16 cellular contexts compared by ENCODE assay signal in genomic region chr1:103948526-103948925, GRCh38.
DNase-seq lines count a peak whose midpoint lies in the region; ATAC-seq, FAIRE-seq and TF ChIP-seq lines count a peak whose summit lies in the region.
"Had no signal": no experiment of that assay in that cellular context is flagged by ENCODE, and none has a peak within 500 bp of the region (broad histone marks: within the 10 kb centered on the region; RNA-seq: fewer than 3 reads in every experiment).

No MANE protein-coding gene starts in this region.

- in situ Hi-C loops in GM13977 (cut with MboI; ENCODE audit: low pct_unique_long_range_greater_than_20kb, low sequenced_read_pairs, unreplicated experiment) = no loop called here

- no peaks in the 10 kb centered on the region for H4K20me1 ChIP-seq in OCI-LY3 (ENCODE audit: insufficient read depth, low read length)

- TF ChIP-seq POLR2A in A549 (IDR thresholded peaks at IDR 0.05; ENCODE audit: low read length) = no peak

- H3K27me3 ChIP-seq in OCI-LY3 (ENCODE audit: low read depth, low read length) = no peaks in the 10 kb centered on the region
- H3K27me3 ChIP-seq in lower lobe of right lung (ENCODE audit: low read depth) = no peaks in the 10 kb centered on the region
- H3K27me3 ChIP-seq: colonic mucosa, heart left ventricle had no signal

- H3K4me1 Mint-ChIP-seq in endothelial cell (ENCODE audit: unreplicated experiment) = peaks cover 3% of the 10 kb centered on the region
- no peaks in the 10 kb centered on the region for H3K4me1 Mint-ChIP-seq in stimulated activated effector memory CD8-positive, alpha-beta T cell treated with anti-CD3 and anti-CD28 coated beads, Interleukin-12 subunit alpha, Interleukin-12 subunit beta, amount 100 ng/mL, for 72 hours
- H3K4me1 Mint-ChIP-seq: CD8-positive, alpha-beta memory T cell; stimulated activated memory B cell treated with anti-CD40 and anti-IgM and Interleukin-4, amounts not matched to agents 10 μg/mL and 1 μg/mL and 100 μg/mL, for 72 hours had no signal

- H3K79me2 ChIP-seq in OCI-LY3 (ENCODE audit: low read length) = no peaks in the 10 kb centered on the region

- no peak for FAIRE-seq in A549 (lab: Jason Lieb, UNC)

- intact Hi-C loops in lower lobe of right lung (cut with DNase I) = no loop called here

- H3K9ac ChIP-seq in OCI-LY3 (ENCODE audit: low read length) = peak overlapping the region; percentile 24; the same call in 1 of the 2 replicates

- no peak overlapping the region for H3K4me3 Mint-ChIP-seq in endothelial cell (ENCODE audit: unreplicated experiment)
- no peak overlapping the region for H3K4me3 Mint-ChIP-seq in stimulated activated effector memory CD8-positive, alpha-beta T cell treated with anti-CD3 and anti-CD28 coated beads, Interleukin-12 subunit alpha, Interleukin-12 subunit beta, amount 100 ng/mL, for 72 hours
- H3K4me3 Mint-ChIP-seq: CD8-positive, alpha-beta memory T cell; stimulated activated memory B cell treated with anti-CD40 and anti-IgM and Interleukin-4, amounts not matched to agents 10 μg/mL and 1 μg/mL and 100 μg/mL, for 72 hours had no signal

- TF ChIP-seq CTCF in A549 (IDR thresholded peaks at IDR 0.05) (0 out of 3 replicates have a peak, but pooled peaks have one; percentile 12), GM13977 (IDR thresholded peaks at IDR 0.05; ENCODE audit: extremely low read depth, insufficient read depth, missing control alignments) (peak; percentile 30), OCI-LY3 (IDR thresholded peaks at IDR 0.05; ENCODE audit: low read depth, low read length) (peak; percentile 52), endothelial cell (IDR thresholded peaks at IDR 0.05; ENCODE audit: unreplicated experiment) (peak; percentile 37), lower lobe of right lung (IDR thresholded peaks at IDR 0.05) (no peak)

- 1% methylated on average over 3 of the region's 3 CpGs for WGBS in A549 (ENCODE audit: missing lambda C conversion rate)

- CTCF ChIA-PET in A549 (lab: Yijun Ruan, JAX) = no interaction called here

- H3K4me2 ChIP-seq in A549 (no peak overlapping the region), OCI-LY3 (ENCODE audit: low read length) (no peak overlapping the region)

- H3K36me3 ChIP-seq in OCI-LY3 (replicated peaks; ENCODE audit: low read depth, low read length) (peaks cover 17% of the 10 kb centered on the region), lower lobe of right lung (no peaks in the 10 kb centered on the region)
- H3K36me3 ChIP-seq: colonic mucosa, HAP-1, heart left ventricle had no signal

- no peak overlapping the region for H3K4me3 ChIP-seq in A549
- no peak overlapping the region for H3K4me3 ChIP-seq in OCI-LY3 (ENCODE audit: low read length)
- no peak overlapping the region for H3K4me3 ChIP-seq in lower lobe of right lung
- H3K4me3 ChIP-seq: colonic mucosa, HAP-1, heart left ventricle had no signal

- H3K9me3 ChIP-seq in A549 = no peaks in the 10 kb centered on the region
- H3K9me3 ChIP-seq in OCI-LY3 (ENCODE audit: insufficient read depth, low read length) = no peaks in the 10 kb centered on the region
- H3K9me3 ChIP-seq in lower lobe of right lung = no peaks in the 10 kb centered on the region
- H3K9me3 ChIP-seq: colonic mucosa, HAP-1, heart left ventricle had no signal

- peak; percentile 26 to 31; a peak in 3 of 5 replicates for TF ChIP-seq RAD21 in A549 (conservative IDR thresholded peaks at IDR 0.05 in 1 of 2, IDR thresholded peaks at IDR 0.05 in 1 of 2)

- DNase-seq in A549 (ENCODE audit: low read depth in 1 of 2, low spot score in 1 of 2) = peak in 1 of 2 experiments; percentile 11
- no peak for DNase-seq in GM13977 (ENCODE audit: low spot score)
- no peak for DNase-seq in endothelial cell (ENCODE audit: low spot score)
- no peak for DNase-seq in stimulated activated effector memory CD8-positive, alpha-beta T cell treated with anti-CD3 and anti-CD28 coated beads, Interleukin-12 subunit alpha, Interleukin-12 subunit beta, amount 100 ng/mL, for 72 hours (ENCODE audit: low spot score in 2 of 2)
- no peak for DNase-seq in lower lobe of right lung
- DNase-seq: activated T-cell treated with anti-CD3 and anti-CD28 coated beads for 4 hours; CD8-positive, alpha-beta memory T cell; colonic mucosa; heart left ventricle; stimulated activated CD4-positive, alpha-beta T cell treated with anti-CD3 and anti-CD28 coated beads, Interleukin-12 subunit alpha, Interleukin-12 subunit beta, amount 100 ng/mL, for 4 hours; T-helper 9 cell had no signal

- POLR2A ChIA-PET in A549 (lab: Yijun Ruan, JAX) = no interaction called here

- H3K27me3 Mint-ChIP-seq in endothelial cell (ENCODE audit: unreplicated experiment) = no peaks in the 10 kb centered on the region
- H3K27me3 Mint-ChIP-seq: CD8-positive, alpha-beta memory T cell; stimulated activated memory B cell treated with anti-CD40 and anti-IgM and Interleukin-4, amounts not matched to agents 10 μg/mL and 1 μg/mL and 100 μg/mL, for 72 hours had no signal

- H3K27ac ChIP-seq in A549 (no peak overlapping the region), OCI-LY3 (ENCODE audit: low read length) (no peak overlapping the region), lower lobe of right lung (no peak overlapping the region)
- H3K27ac ChIP-seq: colonic mucosa, heart left ventricle had no signal

- H3K4me1 ChIP-seq in A549 (no peaks in the 10 kb centered on the region), OCI-LY3 (ENCODE audit: low read length) (peaks cover 15% of the 10 kb centered on the region), lower lobe of right lung (no peaks in the 10 kb centered on the region)
- H3K4me1 ChIP-seq: colonic mucosa, HAP-1, heart left ventricle had no signal

- ATAC-seq in A549 (no peak), HG02870 (IDR thresholded peaks at IDR 0.05; ENCODE audit: unreplicated experiment) (no peak), GM18517 (IDR thresholded peaks at IDR 0.05; ENCODE audit: unreplicated experiment) (no peak), lower lobe of right lung (no peak)
- ATAC-seq in stimulated activated effector memory CD8-positive, alpha-beta T cell treated with anti-CD3 and anti-CD28 coated beads, Interleukin-12 subunit alpha, Interleukin-12 subunit beta, amount 100 ng/mL, for 72 hours = no peak
- ATAC-seq: heart left ventricle; stimulated activated memory B cell treated with anti-CD40 and anti-IgM and Interleukin-4, amounts not matched to agents 10 μg/mL and 1 μg/mL and 100 μg/mL, for 72 hours had no signal

- no peaks in the 10 kb centered on the region for H3K36me3 Mint-ChIP-seq in endothelial cell (ENCODE audit: low read depth, unreplicated experiment)
- H3K36me3 Mint-ChIP-seq in stimulated activated effector memory CD8-positive, alpha-beta T cell treated with anti-CD3 and anti-CD28 coated beads, Interleukin-12 subunit alpha, Interleukin-12 subunit beta, amount 100 ng/mL, for 72 hours = no peaks in the 10 kb centered on the region
- H3K36me3 Mint-ChIP-seq: CD8-positive, alpha-beta memory T cell; stimulated activated memory B cell treated with anti-CD40 and anti-IgM and Interleukin-4, amounts not matched to agents 10 μg/mL and 1 μg/mL and 100 μg/mL, for 72 hours had no signal

- no peaks in the 10 kb centered on the region for H3K9me3 Mint-ChIP-seq in endothelial cell (ENCODE audit: unreplicated experiment)
- H3K9me3 Mint-ChIP-seq in stimulated activated effector memory CD8-positive, alpha-beta T cell treated with anti-CD3 and anti-CD28 coated beads, Interleukin-12 subunit alpha, Interleukin-12 subunit beta, amount 100 ng/mL, for 72 hours = peaks cover 10% of the 10 kb centered on the region
- H3K9me3 Mint-ChIP-seq: stimulated activated memory B cell treated with anti-CD40 and anti-IgM and Interleukin-4, amounts not matched to agents 10 μg/mL and 1 μg/mL and 100 μg/mL, for 72 hours had no signal

- H2AFZ ChIP-seq in OCI-LY3 (ENCODE audit: low read depth, low read length) = no peak overlapping the region

- H3K27ac Mint-ChIP-seq in endothelial cell (ENCODE audit: unreplicated experiment) = no peak overlapping the region
- H3K27ac Mint-ChIP-seq in stimulated activated effector memory CD8-positive, alpha-beta T cell treated with anti-CD3 and anti-CD28 coated beads, Interleukin-12 subunit alpha, Interleukin-12 subunit beta, amount 100 ng/mL, for 72 hours = no peak overlapping the region
- H3K27ac Mint-ChIP-seq: CD8-positive, alpha-beta memory T cell; stimulated activated memory B cell treated with anti-CD40 and anti-IgM and Interleukin-4, amounts not matched to agents 10 μg/mL and 1 μg/mL and 100 μg/mL, for 72 hours had no signal

- no peak for TF ChIP-seq EP300 in A549 (IDR thresholded peaks at IDR 0.05)

TF ChIP-seq in A549, 52 proteins besides CTCF, POLR2A, EP300 and RAD21:
- TF ChIP-seq FOSL2 (IDR thresholded peaks at IDR 0.05) (no peak), FOSL2 (CRISPR knock-in tag; IDR thresholded peaks at IDR 0.05) (no peak), CHD4 (IDR thresholded peaks at IDR 0.05; ENCODE audit: borderline replicate concordance) (no peak), SMC3 (IDR thresholded peaks at IDR 0.05) (0 out of 3 replicates have a peak, but pooled peaks have one; percentile 10)
